ENCODE assay signal across 8 cellular contexts in the genomic region with DNA sequence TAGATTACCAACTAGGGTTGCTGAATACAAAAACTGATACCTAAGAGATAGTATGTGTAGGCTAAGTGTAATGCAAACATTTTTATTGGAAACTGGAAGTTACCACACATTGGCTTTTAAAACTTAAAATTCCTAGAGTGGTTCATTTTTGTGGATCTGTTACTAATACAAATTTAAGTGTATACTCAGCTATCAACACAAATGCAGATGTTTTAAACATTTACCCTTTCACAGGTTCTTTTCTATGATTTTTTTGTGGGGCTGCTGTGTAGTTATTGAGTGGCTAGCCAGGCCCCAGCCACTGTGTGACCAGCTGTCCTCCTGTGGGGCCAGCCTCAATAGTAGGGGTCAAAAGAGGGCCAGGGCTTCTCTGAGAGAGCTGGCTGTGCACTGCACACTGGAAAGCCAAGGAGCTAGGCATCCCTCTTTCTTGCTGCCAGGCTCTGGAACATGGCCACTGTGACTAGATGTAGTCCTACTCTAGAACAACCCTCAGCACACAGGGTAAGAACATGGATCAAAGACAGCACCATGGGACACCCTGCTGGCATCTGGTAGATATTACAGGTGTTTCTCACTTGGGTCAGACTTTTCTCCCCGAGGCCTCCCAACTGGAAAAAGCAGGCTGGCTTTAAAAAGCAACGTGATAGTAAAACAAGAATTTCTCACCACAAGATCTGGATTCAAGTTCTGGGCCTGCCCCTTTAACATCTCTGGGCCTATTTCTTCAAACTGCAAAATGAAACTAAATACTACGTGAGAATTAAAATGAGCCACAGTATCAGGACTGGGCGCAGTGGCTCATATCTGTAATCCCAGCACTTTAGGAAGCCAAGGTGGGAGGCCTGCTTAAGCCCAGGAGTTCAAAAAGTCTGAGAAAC. TPM values are rescaled to one million over a fixed set of nuclear protein-coding genes. Genes with fewer than 3 reads are reported as not detected.
DNase-seq lines count a peak whose midpoint lies in the region; ATAC-seq and TF ChIP-seq lines count a peak whose summit lies in the region.

No MANE protein-coding gene starts in this region.

- TF ChIP-seq CTCF in GM10266 (IDR thresholded peaks at IDR 0.05; ENCODE audit: control insufficient read depth, insufficient read depth, low read depth, missing control alignments), result peak; percentile 62
- TF ChIP-seq CTCF in WI38 (IDR thresholded peaks at IDR 0.05; ENCODE audit: low read depth, low read length), result peak; percentile 61
- peak; percentile 73 for TF ChIP-seq CTCF in choroid plexus epithelial cell (conservative IDR thresholded peaks at IDR 0.05; ENCODE audit: low read depth, low read length)

- peak; percentile 57 for ATAC-seq in HG02943 (IDR thresholded peaks at IDR 0.05; ENCODE audit: low read depth, unreplicated experiment)
- ATAC-seq in left lobe of liver, result peak; percentile 95
- ATAC-seq in HG03460 (IDR thresholded peaks at IDR 0.05; ENCODE audit: unreplicated experiment), result no peak

- DNase-seq in GM10266 (ENCODE audit: extremely low spot score), result peak; percentile 55
- DNase-seq in NCI-H2227 treated with DMSO at 0.1 percent for 48 hours (lab: John Stamatoyannopoulos, UW), result peak; percentile 57
- peak; percentile 87 for DNase-seq in choroid plexus epithelial cell (ENCODE audit: low read depth)
- peak; percentile 61 for DNase-seq in left lobe of liver (ENCODE audit: low spot score)
- peak in 2 of 3 experiments; percentile 31 to 34 for DNase-seq in stimulated activated CD4-positive, alpha-beta T cell treated with anti-CD3 and anti-CD28 coated beads, TNF-alpha, amount 100 ng/mL, for 4 hours (ENCODE audit: low read depth in 3 of 3)

- H3K4me3 ChIP-seq in WI38 (ENCODE audit: low read depth, low read length) (no peak overlapping the region), choroid plexus epithelial cell (ENCODE audit: low read depth, low read length) (no peak overlapping the region)

RNA-seq across cellular contexts. Expression of gene VEZF1, which starts 7.3 kb away (rescaled TPM):
- 12.5 TPM for total RNA-seq in left lobe of liver

RNA-seq across cellular contexts. Expression of gene SRSF1, which starts 11.7 kb away (rescaled TPM):
- total RNA-seq in left lobe of liver, result 81.6 TPM

RNA-seq across cellular contexts. Expression of gene CUEDC1, which starts 40.1 kb away (rescaled TPM):
- 8.1 TPM for total RNA-seq in left lobe of liver

Comparison
In these comparisons a context has a peak if more than half of its experiments do, and no peak if none do; other contexts are left out.
1. DNase-seq: peak in every context shown above with its lines; median percentile 87 in choroid plexus epithelial cell; 61 in left lobe of liver; 57 in NCI-H2227 treated with DMSO at 0.1 percent for 48 hours; 55 in GM10266; 32 in stimulated activated CD4-positive, alpha-beta T cell treated with anti-CD3 and anti-CD28 coated beads, TNF-alpha, amount 100 ng/mL, for 4 hours.